Comparison of ENCODE assay signal across 10 cellular contexts in genomic region chr14:34580381-34580780, GRCh38.
"Had no signal": no experiment of that assay in that cellular context is flagged by ENCODE, and none has a peak within 500 bp of the region (broad histone marks: within the 10 kb centered on the region; RNA-seq: fewer than 3 reads in every experiment).

No MANE protein-coding gene starts in this region.

- ATAC-seq: activated CD4-positive, CD25-positive, alpha-beta regulatory T cell treated with anti-CD3 and anti-CD28 coated beads, Interleukin-2, amount 50 U/mL, for 24 hours; gastrocnemius medialis; heart right ventricle had no signal

- H3K4me3 Mint-ChIP-seq: activated naive CD8-positive, alpha-beta T cell treated with anti-CD3 and anti-CD28 coated beads, Interleukin-2, amount 10 ng/mL, durations not matched to agents 7 days and 5 days had no signal

- H3K4me1 ChIP-seq: gastrocnemius medialis, heart right ventricle had no signal

- FAIRE-seq: kidney had no signal

- H3K9me3 ChIP-seq: gastrocnemius medialis, heart right ventricle, tibial nerve had no signal

- H3K9me3 Mint-ChIP-seq: activated naive CD8-positive, alpha-beta T cell treated with anti-CD3 and anti-CD28 coated beads, Interleukin-2, amount 10 ng/mL, durations not matched to agents 7 days and 5 days had no signal

- H3K27me3 ChIP-seq: gastrocnemius medialis, heart right ventricle, tibial nerve had no signal

- H3K27ac ChIP-seq: gastrocnemius medialis, heart right ventricle had no signal

- H3K4me3 ChIP-seq: gastrocnemius medialis, heart right ventricle, tibial nerve had no signal

- DNase-seq: activated CD4-positive, alpha-beta T cell treated with anti-CD3 and anti-CD28 coated beads, Interleukin-2, amount 50 U/mL, for 48 hours; activated naive CD8-positive, alpha-beta T cell treated with anti-CD3 and anti-CD28 coated beads, Interleukin-2, amount 10 ng/mL, durations not matched to agents 7 days and 5 days; caudate nucleus; cortex of kidney; effector CD8-positive, alpha-beta T cell; gastrocnemius medialis; heart right ventricle; kidney had no signal

- H3K27me3 Mint-ChIP-seq: activated naive CD8-positive, alpha-beta T cell treated with anti-CD3 and anti-CD28 coated beads, Interleukin-2, amount 10 ng/mL, durations not matched to agents 7 days and 5 days had no signal
